ENCODE assay signal across 1 cellular context in genomic region chr16:89994721-89995474, GRCh38.
A peak's percentile ranks its signal among the peaks of the same experiment; 100 is the strongest.
TF ChIP-seq lines count a peak whose summit lies in the region.
"Not testable (repeated sequence)": the region's sequence is repeated elsewhere in the genome, so short reads cannot be mapped to it uniquely, and the experiment has no call there.

No MANE protein-coding gene starts in this region.

TF ChIP-seq in K562, 482 proteins besides CTCF, POLR2A, EP300 and RAD21 (continued from another document):
- TF ChIP-seq, protein P1, sequence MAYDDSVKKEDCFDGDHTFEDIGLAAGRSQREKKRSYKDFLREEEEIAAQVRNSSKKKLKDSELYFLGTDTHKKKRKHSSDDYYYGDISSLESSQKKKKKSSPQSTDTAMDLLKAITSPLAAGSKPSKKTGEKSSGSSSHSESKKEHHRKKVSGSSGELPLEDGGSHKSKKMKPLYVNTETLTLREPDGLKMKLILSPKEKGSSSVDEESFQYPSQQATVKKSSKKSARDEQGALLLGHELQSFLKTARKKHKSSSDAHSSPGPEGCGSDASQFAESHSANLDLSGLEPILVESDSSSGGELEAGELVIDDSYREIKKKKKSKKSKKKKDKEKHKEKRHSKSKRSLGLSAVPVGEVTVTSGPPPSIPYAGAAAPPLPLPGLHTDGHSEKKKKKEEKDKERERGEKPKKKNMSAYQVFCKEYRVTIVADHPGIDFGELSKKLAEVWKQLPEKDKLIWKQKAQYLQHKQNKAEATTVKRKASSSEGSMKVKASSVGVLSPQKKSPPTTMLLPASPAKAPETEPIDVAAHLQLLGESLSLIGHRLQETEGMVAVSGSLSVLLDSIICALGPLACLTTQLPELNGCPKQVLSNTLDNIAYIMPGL (CRISPR knock-in tag; IDR thresholded peaks at IDR 0.05): peak; percentile 61; the same call in 1 of the 2 replicates
- TF ChIP-seq, protein P2, sequence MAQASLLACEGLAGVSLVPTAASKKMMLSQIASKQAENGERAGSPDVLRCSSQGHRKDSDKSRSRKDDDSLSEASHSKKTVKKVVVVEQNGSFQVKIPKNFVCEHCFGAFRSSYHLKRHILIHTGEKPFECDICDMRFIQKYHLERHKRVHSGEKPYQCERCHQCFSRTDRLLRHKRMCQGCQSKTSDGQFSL (CRISPR knock-in tag; IDR thresholded peaks at IDR 0.05): peak; percentile 59; the same call in 1 of the 2 replicates
- TF ChIP-seq, protein P2 (tag; IDR thresholded peaks at IDR 0.05): not testable (repeated sequence)
- TF ChIP-seq DPF2 (IDR thresholded peaks at IDR 0.05) (peak; percentile 91), ZNF24 (IDR thresholded peaks at IDR 0.05) (peak; percentile 86), BRD9 (IDR thresholded peaks at IDR 0.05; ENCODE audit: low read depth, partially characterized antibody) (peak; percentile 26), ZNF766 (CRISPR knock-in tag; conservative IDR thresholded peaks at IDR 0.05) (peak; percentile 31; the same call in 1 of the 2 replicates), GABPB1 (CRISPR knock-in tag; IDR thresholded peaks at IDR 0.05) (peak; percentile 71), CXXC5 (CRISPR knock-in tag; IDR thresholded peaks at IDR 0.05) (0 out of 2 replicates have a peak, but pooled peaks have one; percentile 27), ATF1 (tag; IDR thresholded peaks at IDR 0.05) (peak; percentile 44; the same call in 1 of the 2 replicates), MAFF (IDR thresholded peaks at IDR 0.05; ENCODE audit: low read length) (peak; percentile 93), BRD4 (IDR thresholded peaks at IDR 0.05) (peak; percentile 18; the same call in 1 of the 2 replicates), ARID4B (CRISPR knock-in tag; IDR thresholded peaks at IDR 0.05) (peak; percentile 55), TEAD1 (CRISPR knock-in tag; IDR thresholded peaks at IDR 0.05) (peak in 1 of 2 experiments; percentile 58; a peak in 1 of 4 replicates), MAFK (IDR thresholded peaks at IDR 0.05; ENCODE audit: low read length) (peak; percentile 85), SMAD4 (CRISPR knock-in tag; conservative IDR thresholded peaks at IDR 0.05) (peak; percentile 74), NCOR1 (IDR thresholded peaks at IDR 0.05) (peak; percentile 29; the same call in 1 of the 2 replicates), ZNF407 (IDR thresholded peaks at IDR 0.05; ENCODE audit: low read depth) (0 out of 2 replicates have a peak, but pooled peaks have one; percentile 10), ZBTB7A (IDR thresholded peaks at IDR 0.05; ENCODE audit: borderline replicate concordance, control insufficient read depth, low read depth, low read length) (peak; percentile 40; the same call in 1 of the 2 replicates), PML (IDR thresholded peaks at IDR 0.05; ENCODE audit: low read length) (0 out of 2 replicates have a peak, but pooled peaks have one; percentile 10), NBN (IDR thresholded peaks at IDR 0.05; ENCODE audit: low read depth) (0 out of 2 replicates have a peak, but pooled peaks have one; percentile 26), ZNF12 (CRISPR knock-in tag; IDR thresholded peaks at IDR 0.05) (0 out of 2 replicates have a peak, but pooled peaks have one; percentile 38), FOXM1 (CRISPR knock-in tag; IDR thresholded peaks at IDR 0.05; ENCODE audit: low read depth) (0 out of 2 replicates have a peak, but pooled peaks have one; percentile 24), FOXJ2 (tag; IDR thresholded peaks at IDR 0.05) (0 out of 2 replicates have a peak, but pooled peaks have one; percentile 10)
- not testable (repeated sequence) for TF ChIP-seq ATF1 (CRISPR knock-in tag; IDR thresholded peaks at IDR 0.05); FOXM1 (IDR thresholded peaks at IDR 0.05; ENCODE audit: low read depth)
